ENCODE assay signal across 18 cellular contexts in the genomic region with DNA sequence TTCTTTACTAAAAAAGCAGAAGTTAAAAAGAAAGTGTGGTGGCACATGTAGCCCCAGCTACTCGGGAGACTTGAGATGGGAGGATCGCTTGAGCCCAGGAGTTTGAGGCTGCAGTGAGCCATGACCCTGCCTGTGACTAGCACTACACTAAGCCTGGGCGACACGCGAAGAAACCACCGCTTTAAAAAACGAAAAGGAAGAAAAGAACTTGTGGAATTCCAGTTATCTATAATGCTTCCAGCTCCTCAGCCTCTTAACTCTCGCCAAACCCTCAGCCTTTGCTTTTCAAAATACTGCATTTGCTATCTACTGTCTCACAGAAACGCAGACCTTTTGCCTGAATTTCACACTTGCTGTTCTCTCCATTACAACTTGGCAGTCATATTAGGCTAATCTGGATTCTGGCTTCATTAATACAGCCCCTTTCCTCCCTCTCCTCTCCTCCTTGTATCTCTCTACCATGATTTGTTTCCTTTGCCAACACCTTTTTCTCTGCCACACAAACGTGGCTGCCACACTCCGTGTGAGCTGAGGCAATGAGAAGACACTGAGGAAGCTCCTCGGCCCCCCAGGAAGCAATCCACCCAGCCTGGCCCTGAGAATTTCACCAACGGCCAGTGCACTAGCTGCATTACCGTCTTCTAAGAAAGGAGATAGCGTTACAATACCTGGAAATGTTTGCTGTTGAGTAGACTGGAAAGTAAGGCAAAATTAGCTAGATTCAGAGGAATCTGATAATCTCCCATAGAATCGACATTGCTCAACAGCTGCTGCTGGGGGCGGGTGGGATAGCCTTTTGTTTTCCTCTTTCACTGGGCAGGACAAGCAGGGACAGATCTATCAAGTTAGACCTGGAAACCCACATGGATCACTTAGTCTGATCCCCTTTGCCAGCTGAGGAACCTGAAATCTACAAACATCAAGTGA. TPM values are rescaled to one million over a fixed set of nuclear protein-coding genes. Genes with fewer than 3 reads are reported as not detected.
DNase-seq lines count a peak whose midpoint lies in the region; ATAC-seq, FAIRE-seq and TF ChIP-seq lines count a peak whose summit lies in the region.
"Had no signal": no experiment of that assay in that cellular context is flagged by ENCODE, and none has a peak within 500 bp of the region (broad histone marks: within the 10 kb centered on the region; RNA-seq: fewer than 3 reads in every experiment).

No MANE protein-coding gene starts in this region.

- no peak for TF ChIP-seq RAD21 in HepG2 (CRISPR knock-in tag; IDR thresholded peaks at IDR 0.05)

- no peaks in the 10 kb centered on the region for H4K20me1 ChIP-seq in HepG2 (ENCODE audit: insufficient read depth, low read length)

- H3K27ac Mint-ChIP-seq in MCF 10A (ENCODE audit: low read depth, unreplicated experiment) (peak overlapping the region; percentile 39), type B pancreatic cell (peak overlapping the region; percentile 68)
- H3K27ac Mint-ChIP-seq in activated naive CD4-positive, alpha-beta T cell treated with anti-CD3 and anti-CD28 coated beads, Interleukin-2, amount 10 ng/mL, durations not matched to agents 7 days and 5 days: no peak overlapping the region

- H3K27me3 Mint-ChIP-seq in MCF 10A (ENCODE audit: insufficient read depth, unreplicated experiment) (no peaks in the 10 kb centered on the region), type B pancreatic cell (no peaks in the 10 kb centered on the region)
- H3K27me3 Mint-ChIP-seq in activated naive CD4-positive, alpha-beta T cell treated with anti-CD3 and anti-CD28 coated beads, Interleukin-2, amount 10 ng/mL, durations not matched to agents 7 days and 5 days: peaks cover 3% of the 10 kb centered on the region
- H3K27me3 Mint-ChIP-seq: central memory CD8-positive, alpha-beta T cell had no signal

- TF ChIP-seq POLR2A in breast epithelium (IDR thresholded peaks at IDR 0.05) (no peak), HepG2 (IDR thresholded peaks at IDR 0.05; ENCODE audit: insufficient read depth in 1 of 2, low read depth in 2 of 2, low read length in 2 of 2) (no peak)

- no peak for ATAC-seq in HepG2
- no peak for ATAC-seq in GM19452 (IDR thresholded peaks at IDR 0.05; ENCODE audit: unreplicated experiment)
- ATAC-seq: left ventricle myocardium superior had no signal

- no peak overlapping the region for H2AFZ ChIP-seq in HepG2 (ENCODE audit: low read length)

- in situ Hi-C loops in HepG2 (cut with HindIII; ENCODE audit: extremely low pct_ligation_motif_present, low pct_unique_long_range_greater_than_20kb): no loop called here

- POLR2A ChIA-PET in MCF 10A (lab: Yijun Ruan, JAX): interaction anchor here (0.8 to 2.2 kb wide), 10 partner anchors 10 to 143 kb away, joined by 3 to 8 read pairs (median 4); no protein-coding TSS in a partner anchor
- POLR2A ChIA-PET in HepG2 (lab: Yijun Ruan, JAX): interaction anchor here (1.4 kb wide), 2 partner anchors 14 to 16 kb away, joined by 5 to 8 read pairs; no protein-coding TSS in a partner anchor

- H3K36me3 ChIP-seq in breast epithelium (no peaks in the 10 kb centered on the region), colonic mucosa (no peaks in the 10 kb centered on the region), HepG2 (replicated peaks in 1 of 2; ENCODE audit: control insufficient read depth in 1 of 2, insufficient read depth in 2 of 2, low read length in 2 of 2) (peaks cover 2 to 25% of the 10 kb centered on the region in 2 experiments; a peak in 3 of 5 replicates)
- H3K36me3 ChIP-seq: prostate gland had no signal

- H3K36me3 Mint-ChIP-seq in MCF 10A (ENCODE audit: insufficient read depth, unreplicated experiment): peaks cover 49% of the 10 kb centered on the region
- peaks cover 31% of the 10 kb centered on the region for H3K36me3 Mint-ChIP-seq in type B pancreatic cell
- peaks cover 27% of the 10 kb centered on the region for H3K36me3 Mint-ChIP-seq in activated naive CD4-positive, alpha-beta T cell treated with anti-CD3 and anti-CD28 coated beads, Interleukin-2, amount 10 ng/mL, durations not matched to agents 7 days and 5 days

- no peak for TF ChIP-seq EP300 in HepG2 (IDR thresholded peaks at IDR 0.05; ENCODE audit: low read depth in 2 of 2, low read length in 2 of 2)
- no peak for TF ChIP-seq EP300 in HepG2 (CRISPR knock-in tag; IDR thresholded peaks at IDR 0.05; ENCODE audit: borderline replicate concordance)

- H3K9me3 ChIP-seq in breast epithelium (no peaks in the 10 kb centered on the region), colonic mucosa (no peaks in the 10 kb centered on the region), HepG2 (ENCODE audit: low read length) (no peaks in the 10 kb centered on the region)
- H3K9me3 ChIP-seq: A549, prostate gland had no signal

- H3K4me3 ChIP-seq in breast epithelium (no peak overlapping the region), colonic mucosa (no peak overlapping the region), HepG2 (replicated peaks in 1 of 3; ENCODE audit: insufficient read depth in 1 of 3, low read depth in 2 of 3, low read length in 3 of 3) (no peak overlapping the region)
- H3K4me3 ChIP-seq: A549, prostate gland had no signal

- H3K27me3 ChIP-seq in breast epithelium (no peaks in the 10 kb centered on the region), colonic mucosa (no peaks in the 10 kb centered on the region), HepG2 (ENCODE audit: control insufficient read depth in 1 of 2, insufficient read depth in 2 of 2, low read length in 2 of 2) (no peaks in the 10 kb centered on the region)

- H3K4me3 Mint-ChIP-seq in MCF 10A (ENCODE audit: unreplicated experiment): no peak overlapping the region
- no peak overlapping the region for H3K4me3 Mint-ChIP-seq in type B pancreatic cell
- no peak overlapping the region for H3K4me3 Mint-ChIP-seq in activated naive CD4-positive, alpha-beta T cell treated with anti-CD3 and anti-CD28 coated beads, Interleukin-2, amount 10 ng/mL, durations not matched to agents 7 days and 5 days
- H3K4me3 Mint-ChIP-seq: central memory CD8-positive, alpha-beta T cell had no signal

- DNase-seq in MCF 10A (ENCODE audit: unreplicated experiment): no peak
- no peak for DNase-seq in breast epithelium (ENCODE audit: low spot score in 2 of 2)
- peak; percentile 13 for DNase-seq in colonic mucosa
- DNase-seq in HepG2 (ENCODE audit: low spot score): no peak
- DNase-seq in type B pancreatic cell (ENCODE audit: extremely low spot score, unreplicated experiment): no peak
- no peak for DNase-seq in iPS-NIHi7 (ENCODE audit: extremely low spot score)
- DNase-seq in activated naive CD4-positive, alpha-beta T cell treated with anti-CD3 and anti-CD28 coated beads, Interleukin-2, amount 10 ng/mL, durations not matched to agents 7 days and 5 days: no peak
- DNase-seq: activated T-cell treated with anti-CD3 and anti-CD28 coated beads, Interleukin-2, amount 50 U/mL, for 1 hour; DMS53; left ventricle myocardium superior; NCI-H345; RPMI8226 had no signal

- 90% methylated on average over 17 of the region's 17 CpGs for WGBS in HepG2 (ENCODE audit: low lambda C conversion rate)

- CTCF ChIA-PET in MCF 10A (lab: Yijun Ruan, JAX) (interaction anchor here (0.6 to 2.1 kb wide), 3 partner anchors 20 to 161 kb away, joined by 3 to 11 read pairs (median 4); no protein-coding TSS in a partner anchor), HepG2 (lab: Yijun Ruan, JAX; ENCODE audit: low intra/inter-chr PET ratio, low total read pairs) (no interaction called here)
- CTCF ChIA-PET in activated naive CD4-positive, alpha-beta T cell treated with anti-CD3 and anti-CD28 coated beads, Interleukin-2, amount 10 ng/mL, durations not matched to agents 7 days and 5 days (lab: Charles Lee): interaction anchor here (1.3 to 1.7 kb wide), 3 partner anchors 161 to 612 kb away, joined by 4 to 8 read pairs (median 6); no protein-coding TSS in a partner anchor

- H3K4me2 ChIP-seq in HepG2 (ENCODE audit: low read depth, low read length): no peak overlapping the region
- H3K4me2 ChIP-seq: A549, KMS-11 had no signal

- H3K4me1 ChIP-seq in breast epithelium: peaks cover 8 to 17% of the 10 kb centered on the region in 2 donors
- H3K4me1 ChIP-seq in colonic mucosa: peaks cover 8% of the 10 kb centered on the region
- peaks cover 21% of the 10 kb centered on the region for H3K4me1 ChIP-seq in HepG2 (ENCODE audit: insufficient read depth, low read length)

- H3K4me1 Mint-ChIP-seq in MCF 10A (ENCODE audit: insufficient read depth, unreplicated experiment) (peaks cover 35% of the 10 kb centered on the region), type B pancreatic cell (ENCODE audit: unreplicated experiment) (peaks cover 46% of the 10 kb centered on the region)
- peaks cover 12% of the 10 kb centered on the region for H3K4me1 Mint-ChIP-seq in activated naive CD4-positive, alpha-beta T cell treated with anti-CD3 and anti-CD28 coated beads, Interleukin-2, amount 10 ng/mL, durations not matched to agents 7 days and 5 days
- H3K4me1 Mint-ChIP-seq: central memory CD8-positive, alpha-beta T cell had no signal

- BruUV-seq in MCF 10A (replicated peaks; lab: Mats Ljungman, UMichigan) (no TSS peak), HepG2 (replicated peaks; lab: Mats Ljungman, UMichigan) (no TSS peak)

- peak overlapping the region in 1 of 2 donors; percentile 64 for H3K27ac ChIP-seq in breast epithelium
- H3K27ac ChIP-seq in colonic mucosa: no peak overlapping the region
- no peak overlapping the region for H3K27ac ChIP-seq in HepG2 (ENCODE audit: extremely low read length, insufficient read depth, low read length)
- H3K27ac ChIP-seq: A549, KMS-11, prostate gland had no signal

- H3K9me3 Mint-ChIP-seq in MCF 10A (ENCODE audit: unreplicated experiment): peaks cover 7% of the 10 kb centered on the region
- H3K9me3 Mint-ChIP-seq in type B pancreatic cell: no peaks in the 10 kb centered on the region
- no peaks in the 10 kb centered on the region for H3K9me3 Mint-ChIP-seq in activated naive CD4-positive, alpha-beta T cell treated with anti-CD3 and anti-CD28 coated beads, Interleukin-2, amount 10 ng/mL, durations not matched to agents 7 days and 5 days
- H3K9me3 Mint-ChIP-seq: central memory CD8-positive, alpha-beta T cell had no signal

- H3K9ac ChIP-seq in colonic mucosa (ENCODE audit: low read depth in 2 of 2, low read length in 2 of 2) (no peak overlapping the region), HepG2 (ENCODE audit: insufficient read depth, low read depth, low read length) (no peak overlapping the region)
- H3K9ac ChIP-seq: KMS-11 had no signal

- FAIRE-seq in HepG2 (lab: Jason Lieb, UNC): no peak
- FAIRE-seq: A549, TTC549 had no signal

- no peak for TF ChIP-seq CTCF in MCF 10A (IDR thresholded peaks at IDR 0.05; ENCODE audit: unreplicated experiment)
- no peak for TF ChIP-seq CTCF in breast epithelium (IDR thresholded peaks at IDR 0.05)
- TF ChIP-seq CTCF in colonic mucosa (IDR thresholded peaks at IDR 0.05): no peak
- no peak for TF ChIP-seq CTCF in HepG2 (CRISPR knock-in tag; IDR thresholded peaks at IDR 0.05)
- no peak for TF ChIP-seq CTCF in type B pancreatic cell (conservative IDR thresholded peaks at IDR 0.05)

- intact Hi-C loops in MCF 10A (cut with micrococcal nuclease): no loop called here
- intact Hi-C loops in breast epithelium (cut with DNase I; ENCODE audit: low total_unique reads): no loop called here
- intact Hi-C loops in colonic mucosa (cut with DNase I): no loop called here
- intact Hi-C loops in HepG2 (cut with micrococcal nuclease; ENCODE audit: unreplicated experiment): no loop called here

- no peaks in the 10 kb centered on the region for H3K79me2 ChIP-seq in HepG2 (ENCODE audit: insufficient read depth, low read length)

RNA-seq across cellular contexts. Expression of a gene that starts 37.2 kb away (rescaled TPM):
- not detected in 2 replicates for total RNA-seq in MCF 10A (2022)
- 10 to 100 TPM in 2 of 3 donors, not detected in 1; 31.0 to 31.1 TPM for total RNA-seq in breast epithelium
- total RNA-seq in colonic mucosa: not detected
- not detected in 2 replicates for total RNA-seq in HepG2 (2016; rRNA removed; fragmentation: Illumina TruSeq; extraction: Trizol)
- total RNA-seq in HepG2 (2016; cell fraction: cytosol; rRNA removed; fragmentation: Illumina TruSeq; extraction: Trizol; ENCODE audit: low read depth): not detected in 2 replicates
- total RNA-seq in HepG2 (2016; cell fraction: insoluble cytoplasmic fraction; rRNA removed; fragmentation: Illumina TruSeq; extraction: Trizol): not detected in 2 replicates
- total RNA-seq in HepG2 (2016; cell fraction: membrane; rRNA removed; fragmentation: Illumina TruSeq; extraction: Trizol): not detected in 2 replicates
- total RNA-seq in HepG2 (2016; cell fraction: nucleus; rRNA removed; fragmentation: Illumina TruSeq; extraction: Trizol): not detected in 2 replicates
- polyA plus RNA-seq in HepG2 (2011; rRNA removed): not detected in 2 replicates
- not detected in 2 replicates for polyA plus RNA-seq in HepG2 (2011; cell fraction: cytosol; rRNA removed)
- polyA plus RNA-seq in HepG2 (2011; cell fraction: nucleus; rRNA removed): not detected in 2 replicates
- polyA plus RNA-seq in HepG2 (2012): not detected in 2 replicates
- not detected in 2 replicates for polyA plus RNA-seq in HepG2 (2016; cell fraction: cytosol; fragmentation: Illumina TruSeq; extraction: Trizol; ENCODE audit: low read depth)
- not detected in 2 replicates for polyA plus RNA-seq in HepG2 (2016; cell fraction: insoluble cytoplasmic fraction; fragmentation: Illumina TruSeq; extraction: Trizol; ENCODE audit: low read depth)
- not detected in 2 replicates for polyA plus RNA-seq in HepG2 (2016; cell fraction: membrane; fragmentation: Illumina TruSeq; extraction: Trizol; ENCODE audit: low read depth)
- not detected in 2 replicates for polyA plus RNA-seq in HepG2 (2016; cell fraction: nucleus; fragmentation: Illumina TruSeq; extraction: Trizol; ENCODE audit: insufficient read depth, low read depth)
- not detected in 2 replicates for polyA minus RNA-seq in HepG2 (2011; rRNA and poly(A)+ RNA removed; ENCODE audit: low replicate concordance)
- not detected in 2 replicates for polyA minus RNA-seq in HepG2 (2011; cell fraction: cytosol; rRNA and poly(A)+ RNA removed)
- not detected in 2 replicates for polyA minus RNA-seq in HepG2 (2011; cell fraction: nucleus; rRNA and poly(A)+ RNA removed)
- total RNA-seq in type B pancreatic cell (ENCODE audit: low replicate concordance): not detected in 2 replicates
- total RNA-seq: left ventricle myocardium superior had no signal
- polyA plus RNA-seq: A549 had no signal

RNA-seq across cellular contexts. Expression of a gene that starts 49.8 kb away (rescaled TPM):
- total RNA-seq in MCF 10A (2022): 32.3 and 40.3 TPM in 2 replicates
- total RNA-seq in breast epithelium: 100 to 1,000 TPM in 2 of 3 donors, 10 to 100 TPM in 1; 87.2 to 179 (median 145) TPM
- total RNA-seq in colonic mucosa: 100 to 1,000 TPM; 174 to 455 TPM
- total RNA-seq in HepG2 (2016; rRNA removed; fragmentation: Illumina TruSeq; extraction: Trizol): 65.8 and 115 TPM in 2 replicates
- 13.3 and 15.2 TPM in 2 replicates for total RNA-seq in HepG2 (2016; cell fraction: cytosol; rRNA removed; fragmentation: Illumina TruSeq; extraction: Trizol; ENCODE audit: low read depth)
- total RNA-seq in HepG2 (2016; cell fraction: insoluble cytoplasmic fraction; rRNA removed; fragmentation: Illumina TruSeq; extraction: Trizol): 67.1 and 111 TPM in 2 replicates
- total RNA-seq in HepG2 (2016; cell fraction: membrane; rRNA removed; fragmentation: Illumina TruSeq; extraction: Trizol): 50.6 and 52.2 TPM in 2 replicates
- total RNA-seq in HepG2 (2016; cell fraction: nucleus; rRNA removed; fragmentation: Illumina TruSeq; extraction: Trizol): 56.7 and 60.2 TPM in 2 replicates
- polyA plus RNA-seq in HepG2 (2011; rRNA removed): 37.8 and 48.1 TPM in 2 replicates
- polyA plus RNA-seq in HepG2 (2011; cell fraction: cytosol; rRNA removed): 26.5 and 28.7 TPM in 2 replicates
- 19.8 and 22.7 TPM in 2 replicates for polyA plus RNA-seq in HepG2 (2011; cell fraction: nucleus; rRNA removed)
- polyA plus RNA-seq in HepG2 (2012): 43.1 and 50.0 TPM in 2 replicates
- 5.0 and 5.8 TPM in 2 replicates for polyA plus RNA-seq in HepG2 (2016; cell fraction: cytosol; fragmentation: Illumina TruSeq; extraction: Trizol; ENCODE audit: low read depth)
- 98.1 and 103 TPM in 2 replicates for polyA plus RNA-seq in HepG2 (2016; cell fraction: insoluble cytoplasmic fraction; fragmentation: Illumina TruSeq; extraction: Trizol; ENCODE audit: low read depth)
- polyA plus RNA-seq in HepG2 (2016; cell fraction: membrane; fragmentation: Illumina TruSeq; extraction: Trizol; ENCODE audit: low read depth): 21.4 and 21.5 TPM in 2 replicates
- 56.7 and 57.9 TPM in 2 replicates for polyA plus RNA-seq in HepG2 (2016; cell fraction: nucleus; fragmentation: Illumina TruSeq; extraction: Trizol; ENCODE audit: insufficient read depth, low read depth)
- polyA minus RNA-seq in HepG2 (2011; rRNA and poly(A)+ RNA removed; ENCODE audit: low replicate concordance): 47.1 and 69.7 TPM in 2 replicates
- polyA minus RNA-seq in HepG2 (2011; cell fraction: cytosol; rRNA and poly(A)+ RNA removed): 79.5 and 93.0 TPM in 2 replicates
- polyA minus RNA-seq in HepG2 (2011; cell fraction: nucleus; rRNA and poly(A)+ RNA removed): 103 and 134 TPM in 2 replicates
- total RNA-seq in type B pancreatic cell (ENCODE audit: low replicate concordance): 88.9 and 105 TPM in 2 replicates

RNA-seq across cellular contexts. Expression of a gene that starts 57.5 kb away (rescaled TPM):
- total RNA-seq in MCF 10A (2022): 0.22 and 0.44 TPM in 2 replicates
- total RNA-seq in breast epithelium: 1 to 10 TPM in 2 of 3 donors, not detected in 1; 1.6 to 1.9 TPM
- total RNA-seq in colonic mucosa: 10 to 100 TPM; 12.8 to 39.6 TPM
- 0.07 TPM in 1 of 2 replicates, not detected in the other for total RNA-seq in HepG2 (2016; rRNA removed; fragmentation: Illumina TruSeq; extraction: Trizol)
- total RNA-seq in HepG2 (2016; cell fraction: cytosol; rRNA removed; fragmentation: Illumina TruSeq; extraction: Trizol; ENCODE audit: low read depth): not detected in 2 replicates
- total RNA-seq in HepG2 (2016; cell fraction: insoluble cytoplasmic fraction; rRNA removed; fragmentation: Illumina TruSeq; extraction: Trizol): 0.06 TPM in 1 of 2 replicates, not detected in the other
- not detected in 2 replicates for total RNA-seq in HepG2 (2016; cell fraction: membrane; rRNA removed; fragmentation: Illumina TruSeq; extraction: Trizol)
- not detected in 2 replicates for total RNA-seq in HepG2 (2016; cell fraction: nucleus; rRNA removed; fragmentation: Illumina TruSeq; extraction: Trizol)
- polyA plus RNA-seq in HepG2 (2011; rRNA removed): 0.26 and 0.48 TPM in 2 replicates
- 0.28 and 0.37 TPM in 2 replicates for polyA plus RNA-seq in HepG2 (2011; cell fraction: cytosol; rRNA removed)
- 0.24 and 0.26 TPM in 2 replicates for polyA plus RNA-seq in HepG2 (2011; cell fraction: nucleus; rRNA removed)
- 0.19 and 0.34 TPM in 2 replicates for polyA plus RNA-seq in HepG2 (2012)
- polyA plus RNA-seq in HepG2 (2016; cell fraction: cytosol; fragmentation: Illumina TruSeq; extraction: Trizol; ENCODE audit: low read depth): not detected in 2 replicates
- polyA plus RNA-seq in HepG2 (2016; cell fraction: insoluble cytoplasmic fraction; fragmentation: Illumina TruSeq; extraction: Trizol; ENCODE audit: low read depth): not detected in 2 replicates
- polyA plus RNA-seq in HepG2 (2016; cell fraction: membrane; fragmentation: Illumina TruSeq; extraction: Trizol; ENCODE audit: low read depth): not detected in 2 replicates
- polyA plus RNA-seq in HepG2 (2016; cell fraction: nucleus; fragmentation: Illumina TruSeq; extraction: Trizol; ENCODE audit: insufficient read depth, low read depth): not detected in 2 replicates
- polyA minus RNA-seq in HepG2 (2011; rRNA and poly(A)+ RNA removed; ENCODE audit: low replicate concordance): 0.32 and 0.77 TPM in 2 replicates
- not detected in 2 replicates for polyA minus RNA-seq in HepG2 (2011; cell fraction: cytosol; rRNA and poly(A)+ RNA removed)
- 0.37 TPM in 1 of 2 replicates, not detected in the other for polyA minus RNA-seq in HepG2 (2011; cell fraction: nucleus; rRNA and poly(A)+ RNA removed)
- 0.19 and 0.40 TPM in 2 replicates for total RNA-seq in type B pancreatic cell (ENCODE audit: low replicate concordance)
